Comparison of ENCODE assay signal across 17 cellular contexts in genomic region chrX:2682582-2683177, GRCh38. TPM values are rescaled to one million over a fixed set of nuclear protein-coding genes. Genes with fewer than 3 reads are reported as not detected.
A peak's percentile ranks its signal among the peaks of the same experiment; 100 is the strongest.
DNase-seq lines count a peak whose midpoint lies in the region; ATAC-seq and TF ChIP-seq lines count a peak whose summit lies in the region.
"Had no signal": no experiment of that assay in that cellular context is flagged by ENCODE, and none has a peak within 500 bp of the region (broad histone marks: within the 10 kb centered on the region; RNA-seq: fewer than 3 reads in every experiment).

No MANE protein-coding gene starts in this region.

- no peak overlapping the region for H3K56ac ChIP-seq in IMR-90 (ENCODE audit: extremely low read depth, insufficient read depth, low read length)

- TF ChIP-seq POLR2A in IMR-90 (IDR thresholded peaks at IDR 0.05; ENCODE audit: low read depth, low read length) (no peak), tibial nerve (IDR thresholded peaks at IDR 0.05) (no peak)

- H4K8ac ChIP-seq in IMR-90 (ENCODE audit: low read depth in 2 of 2, low read length in 2 of 2): no peak overlapping the region

- ATAC-seq in IMR-90 (ENCODE audit: low read depth) (peak; percentile 59), WTC11 (no peak), left cardiac atrium (no peak)
- ATAC-seq: GM23338, HepG2 had no signal

- dilution Hi-C loops in IMR-90 (cut with HindIII; ENCODE audit: low sequenced_read_pairs, unreplicated experiment): no loop called here

- POLR2A ChIA-PET in IMR-90 (lab: Charles Lee; ENCODE audit: unreplicated experiment): no interaction called here
- POLR2A ChIA-PET in WTC11 (lab: Charles Lee): no interaction called here

- H3K4me2 ChIP-seq in IMR-90 (ENCODE audit: low read depth, low read length): no peak overlapping the region
- H3K4me2 ChIP-seq: GM23338 had no signal

- no peak overlapping the region for H2BK120ac ChIP-seq in IMR-90 (ENCODE audit: low read depth, low read length)

- H2AFZ ChIP-seq in IMR-90 (replicated peaks; ENCODE audit: low read length, poor library complexity): no peak overlapping the region
- H2AFZ ChIP-seq: GM23338 had no signal

- H2BK5ac ChIP-seq in IMR-90 (ENCODE audit: low read depth, low read length, poor library complexity, severe bottlenecking): no peak overlapping the region

- TF ChIP-seq CTCF in IMR-90 (conservative IDR thresholded peaks at IDR 0.05; ENCODE audit: low read depth, low read length): no peak
- no peak for TF ChIP-seq CTCF in WTC11 (IDR thresholded peaks at IDR 0.05)
- TF ChIP-seq CTCF in fibroblast of villous mesenchyme (IDR thresholded peaks at IDR 0.05; ENCODE audit: insufficient read depth, low read depth, low read length): no peak
- no peak for TF ChIP-seq CTCF in tibial nerve (IDR thresholded peaks at IDR 0.05)

- H3K27me3 Mint-ChIP-seq in WTC11 (ENCODE audit: low read depth): no peaks in the 10 kb centered on the region
- H3K27me3 Mint-ChIP-seq: CD4-positive, CD25-positive, alpha-beta regulatory T cell had no signal

- H3K27ac Mint-ChIP-seq in WTC11: no peak overlapping the region
- H3K27ac Mint-ChIP-seq: CD4-positive, CD25-positive, alpha-beta regulatory T cell; GM23338; H9 had no signal

- no peak overlapping the region for H3K4me3 Mint-ChIP-seq in WTC11
- H3K4me3 Mint-ChIP-seq: CD4-positive, CD25-positive, alpha-beta regulatory T cell; GM23338; H9 had no signal

- H3K9me3 ChIP-seq in IMR-90 (ENCODE audit: control insufficient read depth, insufficient read depth, low read length) (peaks cover 2% of the 10 kb centered on the region; the same call in 1 of the 2 replicates), tibial nerve (no peaks in the 10 kb centered on the region)
- H3K9me3 ChIP-seq: BE2C, Caco-2 had no signal

- H3K4me3 ChIP-seq in IMR-90 (ENCODE audit: insufficient read depth, low read depth, low read length): no peak overlapping the region
- no peak overlapping the region for H3K4me3 ChIP-seq in fibroblast of villous mesenchyme (ENCODE audit: low read depth, low read length)
- no peak overlapping the region for H3K4me3 ChIP-seq in tibial nerve
- H3K4me3 ChIP-seq: GM23338 had no signal

- no peak overlapping the region for H3K27ac ChIP-seq in IMR-90 (ENCODE audit: insufficient read depth, low read length)
- no peak overlapping the region for H3K27ac ChIP-seq in tibial nerve

- in situ Hi-C loops in IMR-90 (cut with MboI; ENCODE audit: low sequenced_read_pairs): no loop called here

- intact Hi-C loops in IMR-90 (cut with micrococcal nuclease) (no loop called here), left cardiac atrium (cut with DNase I) (no loop called here)

- H4K20me1 ChIP-seq in IMR-90 (ENCODE audit: insufficient read depth, low read length): peaks cover 5% of the 10 kb centered on the region; the same call in 1 of the 2 replicates

- H3K27me3 ChIP-seq in IMR-90 (ENCODE audit: control insufficient read depth, insufficient read depth, low read length) (peaks cover 9% of the 10 kb centered on the region; the same call in 1 of the 2 replicates), tibial nerve (no peaks in the 10 kb centered on the region)
- H3K27me3 ChIP-seq: BE2C had no signal

- peaks cover 4% of the 10 kb centered on the region; the same call in 1 of the 2 replicates for H3K9me1 ChIP-seq in IMR-90 (ENCODE audit: insufficient read depth, low read length)

- H3K18ac ChIP-seq in IMR-90 (ENCODE audit: low read depth, low read length): no peak overlapping the region

- no peak overlapping the region for H4K91ac ChIP-seq in IMR-90 (ENCODE audit: insufficient read depth, low read depth, low read length)

- no peak overlapping the region for H2AK5ac ChIP-seq in IMR-90 (ENCODE audit: low read depth, low read length)

- no peaks in the 10 kb centered on the region for H3K36me3 Mint-ChIP-seq in WTC11

- H3K79me1 ChIP-seq in IMR-90 (ENCODE audit: low read depth in 1 of 2, low read length in 2 of 2): no peaks in the 10 kb centered on the region

- CTCF ChIA-PET in IMR-90 (lab: Yijun Ruan, JAX) (no interaction called here), WTC11 (lab: Charles Lee) (no interaction called here)

- no peak overlapping the region for H2AK9ac ChIP-seq in IMR-90 (replicated peaks; ENCODE audit: low read depth, low read length, poor library complexity)

- DNase-seq in H4 (ENCODE audit: low spot score) (peak; percentile 77), IMR-90 (peak; percentile 33), WTC11 (ENCODE audit: low spot score) (no peak), fibroblast of villous mesenchyme (ENCODE audit: low read depth) (peak; percentile 69), tibial nerve (ENCODE audit: low spot score in 2 of 2) (no peak), NCI-H2107 (lab: John Stamatoyannopoulos, UW) (no peak), left cardiac atrium (no peak)
- DNase-seq in stimulated activated CD4-positive, alpha-beta T cell treated with anti-CD3 and anti-CD28 coated beads, Interleukin-2, amount 100 ng/mL, for 48 hours: no peak
- DNase-seq: ACHN; BE2C; C1 segment of cervical spinal cord; Caco-2; CD4-positive, CD25-positive, alpha-beta regulatory T cell; H9; KG1 had no signal

- 0% methylated on average over 1 of the region's 6 CpGs; no CpG with 5 or more reads in 1 of the 2 experiments for WGBS in IMR-90 (ENCODE audit: extremely low coverage in 2 of 2, insufficient read length in 1 of 2), 2 experiments
- 68 to 70% methylated on average over 6 of the region's 6 CpGs for WGBS in tibial nerve, 2 donors

- no peak for TF ChIP-seq RAD21 in IMR-90 (IDR thresholded peaks at IDR 0.05; ENCODE audit: low read length)

- BruUV-seq in IMR-90 (replicated peaks; lab: Mats Ljungman, UMichigan): no TSS peak

- no peak overlapping the region for H3K23ac ChIP-seq in IMR-90 (ENCODE audit: low read depth, low read length)

- H3K36me3 ChIP-seq in IMR-90 (ENCODE audit: control insufficient read depth, insufficient read depth, low read length) (no peaks in the 10 kb centered on the region), tibial nerve (no peaks in the 10 kb centered on the region)
- H3K36me3 ChIP-seq: BE2C had no signal

- no peak overlapping the region for H2BK20ac ChIP-seq in IMR-90 (ENCODE audit: low read depth, low read length)

- H3K4me1 ChIP-seq in IMR-90 (ENCODE audit: control insufficient read depth, insufficient read depth, low read length) (peaks cover 9% of the 10 kb centered on the region), tibial nerve (no peaks in the 10 kb centered on the region)
- H3K4me1 ChIP-seq: BE2C had no signal

- H3K14ac ChIP-seq in IMR-90 (replicated peaks; ENCODE audit: low read depth, low read length): no peak overlapping the region

- no peak overlapping the region for H2BK15ac ChIP-seq in IMR-90 (ENCODE audit: low read depth, low read length)

- H3K9ac ChIP-seq in IMR-90 (ENCODE audit: low read depth, low read length): no peak overlapping the region

- no peak overlapping the region for H4K5ac ChIP-seq in IMR-90 (ENCODE audit: low read depth, low read length)

- no peak overlapping the region for H3K4ac ChIP-seq in IMR-90 (ENCODE audit: low read depth, low read length)

- peaks cover 6% of the 10 kb centered on the region for H3K9me3 Mint-ChIP-seq in WTC11
- H3K9me3 Mint-ChIP-seq: GM23338, H9 had no signal

- H3K4me1 Mint-ChIP-seq in WTC11: peaks cover 7% of the 10 kb centered on the region
- H3K4me1 Mint-ChIP-seq: CD4-positive, CD25-positive, alpha-beta regulatory T cell had no signal

- no peak for TF ChIP-seq EP300 in tibial nerve (IDR thresholded peaks at IDR 0.05)

TF ChIP-seq in IMR-90, 13 proteins besides CTCF, POLR2A, EP300 and RAD21 (continues in another document):
- TF ChIP-seq CEBPB (IDR thresholded peaks at IDR 0.05; ENCODE audit: low read depth, low read length) (no peak), MAZ (IDR thresholded peaks at IDR 0.05; ENCODE audit: borderline replicate concordance, low read depth, low read length) (no peak), ELK1 (IDR thresholded peaks at IDR 0.05; ENCODE audit: borderline replicate concordance, low read depth, low read length) (no peak), FOS (IDR thresholded peaks at IDR 0.05; ENCODE audit: low read depth, low read length) (no peak)

TF ChIP-seq in WTC11, 78 proteins besides CTCF, POLR2A, EP300 and RAD21:
- no peak for TF ChIP-seq E2F1 (CRISPR knock-in tag; IDR thresholded peaks at IDR 0.05)
- TF ChIP-seq ZNF121 (CRISPR knock-in tag; IDR thresholded peaks at IDR 0.05): 0 out of 2 replicates have a peak, but pooled peaks have one; percentile 12

RNA-seq across cellular contexts. Expression of gene CD99, which starts 8.4 kb away (rescaled TPM):
- total RNA-seq in H4 (2014; rRNA removed; shearing (Covaris generic)): 289 and 391 TPM in 2 replicates
- total RNA-seq in IMR-90 (2012; rRNA removed) (102 and 107 TPM in 2 replicates), WTC11 (2021) (72.1 to 77.9 TPM (median 73.6 TPM) in 3 replicates), fibroblast of villous mesenchyme (268 and 386 TPM in 2 replicates), tibial nerve (100 to 1,000 TPM; 249 to 611 (median 391) TPM), left cardiac atrium (100 to 1,000 TPM; 242 to 317 TPM)
- polyA plus RNA-seq in IMR-90 (2012; rRNA removed): 369 and 477 TPM in 2 replicates
- polyA plus RNA-seq in IMR-90 (2012; cell fraction: cytosol; rRNA removed): 472 and 612 TPM in 2 replicates
- polyA plus RNA-seq in IMR-90 (2012; cell fraction: nucleus; rRNA removed; ENCODE audit: low replicate concordance): 114 and 169 TPM in 2 replicates

Comparison
In these comparisons a context has a peak if more than half of its experiments do, and no peak if none do; other contexts are left out.
1. DNase-seq: peak in H4 (single experiment), IMR-90 (single experiment) and fibroblast of villous mesenchyme (single experiment); none in WTC11 (single experiment), stimulated activated CD4-positive, alpha-beta T cell treated with anti-CD3 and anti-CD28 coated beads, Interleukin-2, amount 100 ng/mL, for 48 hours (0 of 2), tibial nerve (0 of 2), NCI-H2107 (single experiment) and left cardiac atrium (single experiment).